Comparison of ENCODE assay signal across 13 cellular contexts in genomic region chr12:121810234-121810817, GRCh38. TPM values are rescaled to one million over a fixed set of nuclear protein-coding genes. Genes with fewer than 3 reads are reported as not detected.
DNase-seq lines count a peak whose midpoint lies in the region; ATAC-seq and TF ChIP-seq lines count a peak whose summit lies in the region.
"Had no signal": no experiment of that assay in that cellular context is flagged by ENCODE, and none has a peak within 500 bp of the region (broad histone marks: within the 10 kb centered on the region; RNA-seq: fewer than 3 reads in every experiment).

No MANE protein-coding gene starts in this region.

- no peaks in the 10 kb centered on the region for H3K27me3 ChIP-seq in OCI-LY3 (ENCODE audit: low read depth, low read length)
- H3K27me3 ChIP-seq in esophagus muscularis mucosa: no peaks in the 10 kb centered on the region

- ATAC-seq in sciatic nerve: no peak
- no peak for ATAC-seq in GM21528 (IDR thresholded peaks at IDR 0.05; ENCODE audit: low FRiP score, unreplicated experiment)

- intact Hi-C loops in activated CD4-positive, alpha-beta T cell treated with anti-CD3 and anti-CD28 coated beads, Interleukin-2, amount 10 ng/mL, durations not matched to agents 24 days and 14 days (cut with micrococcal nuclease): no loop called here
- intact Hi-C loops in esophagus muscularis mucosa (cut with DNase I): no loop called here
- intact Hi-C loops in sciatic nerve (cut with DNase I): loop anchor here (2.0 kb wide), 1 partner anchor 14 kb away; no protein-coding TSS in a partner anchor

- no peak for TF ChIP-seq EP300 in esophagus muscularis mucosa (IDR thresholded peaks at IDR 0.05)

- no peak for TF ChIP-seq CTCF in OCI-LY3 (IDR thresholded peaks at IDR 0.05; ENCODE audit: low read depth, low read length)
- no peak for TF ChIP-seq CTCF in esophagus muscularis mucosa (IDR thresholded peaks at IDR 0.05)

- H3K27ac Mint-ChIP-seq in activated CD4-positive, alpha-beta T cell treated with anti-CD3 and anti-CD28 coated beads, Interleukin-2, amount 10 ng/mL, durations not matched to agents 24 days and 14 days: no peak overlapping the region
- no peak overlapping the region for H3K27ac Mint-ChIP-seq in activated CD4-positive, alpha-beta T cell treated with anti-CD3 and anti-CD28 coated beads, Interleukin-2, amount 10 ng/mL, durations not matched to agents 7 days and 5 days

- H3K9me3 Mint-ChIP-seq in activated CD4-positive, alpha-beta T cell treated with anti-CD3 and anti-CD28 coated beads, Interleukin-2, amount 10 ng/mL, durations not matched to agents 24 days and 14 days: no peaks in the 10 kb centered on the region
- no peaks in the 10 kb centered on the region for H3K9me3 Mint-ChIP-seq in activated CD4-positive, alpha-beta T cell treated with anti-CD3 and anti-CD28 coated beads, Interleukin-2, amount 10 ng/mL, durations not matched to agents 7 days and 5 days

- no peak for DNase-seq in activated CD4-positive, alpha-beta T cell treated with anti-CD3 and anti-CD28 coated beads, Interleukin-2, amount 10 ng/mL, durations not matched to agents 24 days and 14 days
- DNase-seq in activated CD4-positive, alpha-beta T cell treated with anti-CD3 and anti-CD28 coated beads, Interleukin-2, amount 10 ng/mL, durations not matched to agents 7 days and 5 days: no peak
- DNase-seq in esophagus muscularis mucosa (ENCODE audit: extremely low spot score) (no peak), sciatic nerve (ENCODE audit: low spot score) (peak; percentile 60), GM03348 (ENCODE audit: low spot score) (no peak), NCI-H748 treated with DMSO at 0.1 percent for 48 hours (lab: John Stamatoyannopoulos, UW) (no peak)
- DNase-seq: NCI-H2081, OCI-M1 had no signal

- TF ChIP-seq POLR2A in esophagus muscularis mucosa (IDR thresholded peaks at IDR 0.05; ENCODE audit: low read depth): no peak

- H2AFZ ChIP-seq in OCI-LY3 (ENCODE audit: low read depth, low read length): no peak overlapping the region

- no peak overlapping the region for H3K27ac ChIP-seq in OCI-LY3 (ENCODE audit: low read length)
- H3K27ac ChIP-seq in esophagus muscularis mucosa (replicated peaks in 1 of 4): peak overlapping the region; percentile 80 to 86 (median 81)
- H3K27ac ChIP-seq: KMS-11 had no signal

- CTCF ChIA-PET in activated CD4-positive, alpha-beta T cell treated with anti-CD3 and anti-CD28 coated beads, Interleukin-2, amount 10 ng/mL, durations not matched to agents 7 days and 5 days (lab: Charles Lee): interaction anchor here (0.6 to 28.3 kb wide), 6 partner anchors 14 to 615 kb away, joined by 3 to 1058 read pairs (median 12); partner anchors contain the start of genes PSMD9 and RHOF

- H3K4me2 ChIP-seq in OCI-LY3 (ENCODE audit: low read length): peak overlapping the region; percentile 96

- H3K9me3 ChIP-seq in OCI-LY3 (ENCODE audit: insufficient read depth, low read length) (no peaks in the 10 kb centered on the region), esophagus muscularis mucosa (no peaks in the 10 kb centered on the region)

- POLR2A ChIA-PET in activated CD4-positive, alpha-beta T cell treated with anti-CD3 and anti-CD28 coated beads, Interleukin-2, amount 10 ng/mL, durations not matched to agents 7 days and 5 days (lab: Charles Lee): interaction anchor here (1.0 kb wide), 1 partner anchor 29 kb away, joined by 5 read pairs; no protein-coding TSS in a partner anchor

- H3K4me1 Mint-ChIP-seq in activated CD4-positive, alpha-beta T cell treated with anti-CD3 and anti-CD28 coated beads, Interleukin-2, amount 10 ng/mL, durations not matched to agents 24 days and 14 days: peaks cover 42% of the 10 kb centered on the region
- H3K4me1 Mint-ChIP-seq in activated CD4-positive, alpha-beta T cell treated with anti-CD3 and anti-CD28 coated beads, Interleukin-2, amount 10 ng/mL, durations not matched to agents 7 days and 5 days: peaks cover 62% of the 10 kb centered on the region

- H3K4me3 Mint-ChIP-seq in activated CD4-positive, alpha-beta T cell treated with anti-CD3 and anti-CD28 coated beads, Interleukin-2, amount 10 ng/mL, durations not matched to agents 24 days and 14 days: peak overlapping the region; percentile 83
- no peak overlapping the region for H3K4me3 Mint-ChIP-seq in activated CD4-positive, alpha-beta T cell treated with anti-CD3 and anti-CD28 coated beads, Interleukin-2, amount 10 ng/mL, durations not matched to agents 7 days and 5 days

- H3K4me3 ChIP-seq in OCI-LY3 (ENCODE audit: low read length) (no peak overlapping the region), esophagus muscularis mucosa (peak overlapping the region in 1 of 4 donors; percentile 68)

- peaks cover 93% of the 10 kb centered on the region for H3K79me2 ChIP-seq in OCI-LY3 (ENCODE audit: low read length)

- H3K36me3 ChIP-seq in OCI-LY3 (replicated peaks; ENCODE audit: low read depth, low read length): peaks cover 71% of the 10 kb centered on the region
- H3K36me3 ChIP-seq in esophagus muscularis mucosa: peaks cover 32 to 71% (median 53%) of the 10 kb centered on the region in 4 donors

- peaks cover 56% of the 10 kb centered on the region for H3K36me3 Mint-ChIP-seq in activated CD4-positive, alpha-beta T cell treated with anti-CD3 and anti-CD28 coated beads, Interleukin-2, amount 10 ng/mL, durations not matched to agents 24 days and 14 days (ENCODE audit: low read depth)
- peaks cover 44% of the 10 kb centered on the region for H3K36me3 Mint-ChIP-seq in activated CD4-positive, alpha-beta T cell treated with anti-CD3 and anti-CD28 coated beads, Interleukin-2, amount 10 ng/mL, durations not matched to agents 7 days and 5 days (ENCODE audit: low read depth)

- H3K27me3 Mint-ChIP-seq in activated CD4-positive, alpha-beta T cell treated with anti-CD3 and anti-CD28 coated beads, Interleukin-2, amount 10 ng/mL, durations not matched to agents 24 days and 14 days: no peaks in the 10 kb centered on the region
- no peaks in the 10 kb centered on the region for H3K27me3 Mint-ChIP-seq in activated CD4-positive, alpha-beta T cell treated with anti-CD3 and anti-CD28 coated beads, Interleukin-2, amount 10 ng/mL, durations not matched to agents 7 days and 5 days

- H3K4me1 ChIP-seq in OCI-LY3 (ENCODE audit: low read length): peaks cover 38% of the 10 kb centered on the region
- peaks cover 61 to 89% (median 76%) of the 10 kb centered on the region in 4 donors for H3K4me1 ChIP-seq in esophagus muscularis mucosa

- peaks cover 48% of the 10 kb centered on the region for H4K20me1 ChIP-seq in OCI-LY3 (ENCODE audit: insufficient read depth, low read length)

- WGBS in esophagus muscularis mucosa: 63% methylated on average over 2 of the region's 33 CpGs

- H3K9ac ChIP-seq in OCI-LY3 (ENCODE audit: low read length): peak overlapping the region; percentile 62; the same call in 1 of the 2 replicates
- H3K9ac ChIP-seq: KMS-11 had no signal

RNA-seq across cellular contexts. Expression of gene SETD1B, which starts 6.5 kb away (rescaled TPM):
- total RNA-seq in activated CD4-positive, alpha-beta T cell treated with anti-CD3 and anti-CD28 coated beads, Interleukin-2, amount 10 ng/mL, durations not matched to agents 24 days and 14 days: 26.6 and 29.2 TPM in 2 replicates
- total RNA-seq in activated CD4-positive, alpha-beta T cell treated with anti-CD3 and anti-CD28 coated beads, Interleukin-2, amount 10 ng/mL, durations not matched to agents 7 days and 5 days: 10 to 100 TPM; 32.6 to 34.1 TPM
- total RNA-seq in esophagus muscularis mucosa (10 to 100 TPM in 3 of 4 donors, 1 to 10 TPM in 1; 9.4 to 27.1 (median 19.9) TPM), sciatic nerve (26.3 TPM)

RNA-seq across cellular contexts. Expression of gene RHOF, which starts 16.8 kb away (rescaled TPM):
- total RNA-seq in activated CD4-positive, alpha-beta T cell treated with anti-CD3 and anti-CD28 coated beads, Interleukin-2, amount 10 ng/mL, durations not matched to agents 24 days and 14 days: 107 and 114 TPM in 2 replicates
- 100 to 1,000 TPM; 132 to 148 TPM for total RNA-seq in activated CD4-positive, alpha-beta T cell treated with anti-CD3 and anti-CD28 coated beads, Interleukin-2, amount 10 ng/mL, durations not matched to agents 7 days and 5 days
- 10 to 100 TPM in 3 of 4 donors, 1 to 10 TPM in 1; 7.0 to 23.2 (median 15.9) TPM for total RNA-seq in esophagus muscularis mucosa
- 12.1 TPM for total RNA-seq in sciatic nerve

RNA-seq across cellular contexts. Expression of gene HPD, which starts 48.3 kb away (rescaled TPM):
- not detected in 2 replicates for total RNA-seq in activated CD4-positive, alpha-beta T cell treated with anti-CD3 and anti-CD28 coated beads, Interleukin-2, amount 10 ng/mL, durations not matched to agents 24 days and 14 days
- not detected for total RNA-seq in activated CD4-positive, alpha-beta T cell treated with anti-CD3 and anti-CD28 coated beads, Interleukin-2, amount 10 ng/mL, durations not matched to agents 7 days and 5 days
- total RNA-seq in esophagus muscularis mucosa: 1 to 10 TPM in 2 of 4 donors, under 1 TPM in 2; 0.65 to 3.3 (median 1.3) TPM
- total RNA-seq in sciatic nerve: 0.40 TPM
- total RNA-seq: A673, mononuclear cell had no signal
